Comparison of ENCODE assay signal across 8 cellular contexts in the genomic region with DNA sequence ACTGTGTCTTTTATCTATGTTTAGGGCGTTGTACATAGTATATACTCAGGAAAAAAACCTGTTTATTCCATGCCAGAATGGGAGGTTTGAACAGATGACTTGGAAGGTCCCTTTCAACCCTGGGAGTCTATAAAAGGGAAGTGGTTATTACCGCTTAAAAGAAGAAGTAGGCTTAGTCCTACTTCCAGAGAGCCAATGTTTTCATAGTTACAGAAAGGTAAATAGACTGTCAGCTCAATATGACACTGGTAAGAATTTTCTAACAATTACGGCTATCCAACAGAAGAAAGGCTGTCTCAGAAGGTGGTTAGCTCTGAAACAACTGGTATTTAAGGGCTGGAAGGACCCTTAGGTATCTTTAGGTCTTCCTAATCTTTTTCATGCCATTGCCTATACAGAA. TPM values are rescaled to one million over a fixed set of nuclear protein-coding genes. Genes with fewer than 3 reads are reported as not detected.
DNase-seq lines count a peak whose midpoint lies in the region; ATAC-seq and TF ChIP-seq lines count a peak whose summit lies in the region.

No MANE protein-coding gene starts in this region.

- TF ChIP-seq CTCF in HL-60 (IDR thresholded peaks at IDR 0.05; ENCODE audit: insufficient read depth, low read length): no peak

- H3K36me3 Mint-ChIP-seq in CD8-positive, alpha-beta memory T cell: peaks cover 0 to 34% (median 5%) of the 10 kb centered on the region in 3 donors
- peaks cover 23% of the 10 kb centered on the region for H3K36me3 Mint-ChIP-seq in activated CD8-positive, alpha-beta T cell treated with anti-CD3 and anti-CD28 coated beads, Interleukin-2, amount 10 ng/mL, durations not matched to agents 7 days and 5 days (ENCODE audit: low read depth)

- peak overlapping the region; percentile 75 for H3K4me3 ChIP-seq in CD8-positive, alpha-beta memory T cell (ENCODE audit: low read length)
- peak overlapping the region; percentile 86; the same call in 1 of the 2 replicates for H3K4me3 ChIP-seq in HL-60 (replicated peaks; ENCODE audit: insufficient read depth, low read length)
- H3K4me3 ChIP-seq in thymus (ENCODE audit: low read length): peak overlapping the region; percentile 75

- DNase-seq in CD8-positive, alpha-beta memory T cell: peak in 2 of 5 donors; percentile 56 to 68
- DNase-seq in HL-60 (ENCODE audit: low read depth in 1 of 2, low spot score in 1 of 2) (peak in 1 of 2 experiments; percentile 62), NCI-H526 (lab: John Stamatoyannopoulos, UW) (no peak), DMS 273 treated with DMSO at 0.1 percent for 48 hours (lab: John Stamatoyannopoulos, UW) (no peak)
- DNase-seq in activated CD8-positive, alpha-beta T cell treated with anti-CD3 and anti-CD28 coated beads, Interleukin-2, amount 10 ng/mL, durations not matched to agents 7 days and 5 days: no peak

- peaks cover 9% of the 10 kb centered on the region for H3K36me3 ChIP-seq in CD8-positive, alpha-beta memory T cell (ENCODE audit: insufficient read depth, low read length)
- peaks cover 2% of the 10 kb centered on the region for H3K36me3 ChIP-seq in thymus (ENCODE audit: control insufficient read depth, insufficient read depth)

- no peaks in the 10 kb centered on the region for H3K27me3 ChIP-seq in CD8-positive, alpha-beta memory T cell (ENCODE audit: insufficient read depth, low read length, poor library complexity, severe bottlenecking)
- H3K27me3 ChIP-seq in HL-60 (ENCODE audit: insufficient read depth, poor library complexity, severe bottlenecking) (no peaks in the 10 kb centered on the region), layer of hippocampus (ENCODE audit: control insufficient read depth, insufficient read depth, low read length) (no peaks in the 10 kb centered on the region), thymus (ENCODE audit: control insufficient read depth, insufficient read depth) (no peaks in the 10 kb centered on the region)

- peak overlapping the region; percentile 68 for H3K27ac ChIP-seq in CD8-positive, alpha-beta memory T cell (ENCODE audit: low read depth, low read length)
- peak overlapping the region; percentile 96 for H3K27ac ChIP-seq in HL-60 (replicated peaks)
- H3K27ac ChIP-seq in layer of hippocampus (ENCODE audit: low read depth, low read length): peak overlapping the region; percentile 96
- H3K27ac ChIP-seq in thymus (ENCODE audit: low read depth): no peak overlapping the region

- POLR2A ChIA-PET in CD8-positive, alpha-beta memory T cell (lab: Charles Lee): interaction anchor here (1.5 to 2.6 kb wide), 3 partner anchors 19 to 116 kb away, joined by 4 to 25 read pairs (median 5); partner anchors contain the start of genes CISD1 and IPMK
- POLR2A ChIA-PET in activated CD8-positive, alpha-beta T cell treated with anti-CD3 and anti-CD28 coated beads, Interleukin-2, amount 10 ng/mL, durations not matched to agents 7 days and 5 days (lab: Charles Lee): interaction anchor here (0.8 to 1.0 kb wide), 2 partner anchors 24 to 48 kb away, joined by 3 read pairs; no protein-coding TSS in a partner anchor

- peak; percentile 63 for ATAC-seq in GM21367 (IDR thresholded peaks at IDR 0.05; ENCODE audit: unreplicated experiment)
- ATAC-seq in activated CD8-positive, alpha-beta T cell treated with anti-CD3 and anti-CD28 coated beads, Interleukin-2, amount 10 ng/mL, durations not matched to agents 7 days and 5 days: peak; percentile 25

- no peaks in the 10 kb centered on the region for H3K9me3 Mint-ChIP-seq in CD8-positive, alpha-beta memory T cell
- no peaks in the 10 kb centered on the region for H3K9me3 Mint-ChIP-seq in activated CD8-positive, alpha-beta T cell treated with anti-CD3 and anti-CD28 coated beads, Interleukin-2, amount 10 ng/mL, durations not matched to agents 7 days and 5 days (ENCODE audit: insufficient read depth)

- CTCF ChIA-PET in CD8-positive, alpha-beta memory T cell (lab: Charles Lee): interaction anchor here (1.5 to 2.3 kb wide), 7 partner anchors 10 to 116 kb away, joined by 4 to 19 read pairs (median 9); partner anchors contain the start of genes CISD1, IPMK and UBE2D1
- CTCF ChIA-PET in activated CD8-positive, alpha-beta T cell treated with anti-CD3 and anti-CD28 coated beads, Interleukin-2, amount 10 ng/mL, durations not matched to agents 7 days and 5 days (lab: Charles Lee): interaction anchor here (0.9 to 3.8 kb wide), 16 partner anchors 10 to 182 kb away, joined by 3 to 41 read pairs (median 4); no protein-coding TSS in a partner anchor

- 9% methylated on average over 3 of the region's 3 CpGs for whole genome bisulfite sequencing in thymus

- H3K4me3 Mint-ChIP-seq in CD8-positive, alpha-beta memory T cell: peak overlapping the region; percentile 93 to 98 (median 97)
- peak overlapping the region; percentile 98 for H3K4me3 Mint-ChIP-seq in activated CD8-positive, alpha-beta T cell treated with anti-CD3 and anti-CD28 coated beads, Interleukin-2, amount 10 ng/mL, durations not matched to agents 7 days and 5 days

- peaks cover 0 to 6% of the 10 kb centered on the region in 2 donors for H3K27me3 Mint-ChIP-seq in CD8-positive, alpha-beta memory T cell
- H3K27me3 Mint-ChIP-seq in activated CD8-positive, alpha-beta T cell treated with anti-CD3 and anti-CD28 coated beads, Interleukin-2, amount 10 ng/mL, durations not matched to agents 7 days and 5 days (ENCODE audit: low read depth): peaks cover 4% of the 10 kb centered on the region

- H3K9me3 ChIP-seq in CD8-positive, alpha-beta memory T cell (ENCODE audit: low read length): no peaks in the 10 kb centered on the region
- no peaks in the 10 kb centered on the region for H3K9me3 ChIP-seq in thymus (ENCODE audit: control insufficient read depth)

- H3K27ac Mint-ChIP-seq in CD8-positive, alpha-beta memory T cell: peak overlapping the region; percentile 88 to 99 (median 97)
- peak overlapping the region; percentile 32 for H3K27ac Mint-ChIP-seq in activated CD8-positive, alpha-beta T cell treated with anti-CD3 and anti-CD28 coated beads, Interleukin-2, amount 10 ng/mL, durations not matched to agents 7 days and 5 days

- peaks cover 36 to 55% (median 49%) of the 10 kb centered on the region in 3 donors for H3K4me1 Mint-ChIP-seq in CD8-positive, alpha-beta memory T cell
- peaks cover 34% of the 10 kb centered on the region for H3K4me1 Mint-ChIP-seq in activated CD8-positive, alpha-beta T cell treated with anti-CD3 and anti-CD28 coated beads, Interleukin-2, amount 10 ng/mL, durations not matched to agents 7 days and 5 days (ENCODE audit: low read depth)

- peaks cover 32% of the 10 kb centered on the region for H3K4me1 ChIP-seq in CD8-positive, alpha-beta memory T cell (ENCODE audit: insufficient read depth, low read length)
- peaks cover 17% of the 10 kb centered on the region for H3K4me1 ChIP-seq in thymus (ENCODE audit: control insufficient read depth, insufficient read depth, low read length)

RNA-seq across cellular contexts. Expression of gene TFAM, which starts 1.1 kb away (rescaled TPM):
- total RNA-seq in CD8-positive, alpha-beta memory T cell: 100 to 1,000 TPM; 124 to 136 TPM
- 50.6 TPM for polyA plus RNA-seq in CD8-positive, alpha-beta memory T cell
- total RNA-seq in activated CD8-positive, alpha-beta T cell treated with anti-CD3 and anti-CD28 coated beads, Interleukin-2, amount 10 ng/mL, durations not matched to agents 7 days and 5 days: 10 to 100 TPM; 64.1 to 67.2 TPM
- 15.0 TPM for polyA plus RNA-seq in thymus

RNA-seq across cellular contexts. Expression of gene UBE2D1, which starts 49.3 kb away (rescaled TPM):
- total RNA-seq in CD8-positive, alpha-beta memory T cell: 10 to 100 TPM; 16.5 to 16.6 TPM
- 18.3 TPM for polyA plus RNA-seq in CD8-positive, alpha-beta memory T cell
- 10 to 100 TPM; 12.2 to 12.3 TPM for total RNA-seq in activated CD8-positive, alpha-beta T cell treated with anti-CD3 and anti-CD28 coated beads, Interleukin-2, amount 10 ng/mL, durations not matched to agents 7 days and 5 days
- 24.0 TPM for polyA plus RNA-seq in thymus
